ENCODE assay signal across 8 cellular contexts in genomic region chr6:29858006-29858405, GRCh38. TPM values are rescaled to one million over a fixed set of nuclear protein-coding genes. Genes with fewer than 3 reads are reported as not detected.
"Had no signal": no experiment of that assay in that cellular context is flagged by ENCODE, and none has a peak within 500 bp of the region (broad histone marks: within the 10 kb centered on the region; RNA-seq: fewer than 3 reads in every experiment).

No MANE protein-coding gene starts in this region.

- DNase-seq: GDM1, GF-D8 had no signal

- FAIRE-seq: GM12878, GM12891, GM12892, GM18507, GM19239 had no signal

- H3K4me3 ChIP-seq: GM12878 had no signal

RNA-seq across cellular contexts. Expression of gene HLA-G, which starts 30.4 kb away (rescaled TPM):
- total RNA-seq: G401 had no signal
